Comparison of ENCODE assay signal across 10 cellular contexts in genomic region chr17:82531431-82531881, GRCh38. TPM values are rescaled to one million over a fixed set of nuclear protein-coding genes. Genes with fewer than 3 reads are reported as not detected.
DNase-seq lines count a peak whose midpoint lies in the region; ATAC-seq and TF ChIP-seq lines count a peak whose summit lies in the region.
"Had no signal": no experiment of that assay in that cellular context is flagged by ENCODE, and none has a peak within 500 bp of the region (broad histone marks: within the 10 kb centered on the region; RNA-seq: fewer than 3 reads in every experiment).

No MANE protein-coding gene starts in this region.

- H3K27ac ChIP-seq in osteoblast (ENCODE audit: low read depth, low read length), result peak overlapping the region; percentile 77

- H3K4me2 ChIP-seq in osteoblast (ENCODE audit: insufficient read depth, low read length), result peak overlapping the region; percentile 72

- TF ChIP-seq CTCF in osteoblast (IDR thresholded peaks at IDR 0.05; ENCODE audit: extremely low read depth, low read depth, low read length), result no peak

- H3K36me3 ChIP-seq in osteoblast (ENCODE audit: insufficient read depth, low read length), result no peaks in the 10 kb centered on the region

- H4K20me1 ChIP-seq in osteoblast (ENCODE audit: insufficient read depth, low read length), result peaks cover 55% of the 10 kb centered on the region

- DNase-seq in EH (ENCODE audit: low read depth) (peak; percentile 86), RKO (ENCODE audit: low spot score) (peak; percentile 82), dermis blood vessel endothelial cell (peak; percentile 83), osteoblast (ENCODE audit: insufficient read length, low spot score, missing footprints) (peak; percentile 71)
- DNase-seq: SIG-M5; stimulated activated CD4-positive, alpha-beta T cell treated with anti-CD3 and anti-CD28 coated beads, Interleukin-4, amount 100 ng/mL, for 24 hours had no signal

- H3K79me2 ChIP-seq in osteoblast (ENCODE audit: insufficient read depth, low read length), result peaks cover 96% of the 10 kb centered on the region

- ATAC-seq in GM19467 (IDR thresholded peaks at IDR 0.05; ENCODE audit: unreplicated experiment) (no peak), HG03108 (IDR thresholded peaks at IDR 0.05; ENCODE audit: unreplicated experiment) (no peak), HG02588 (IDR thresholded peaks at IDR 0.05; ENCODE audit: unreplicated experiment) (no peak), HG02759 (IDR thresholded peaks at IDR 0.05; ENCODE audit: unreplicated experiment) (no peak)

- H2AFZ ChIP-seq in osteoblast (ENCODE audit: low read length), result no peak overlapping the region

- H3K27me3 ChIP-seq in osteoblast (ENCODE audit: insufficient read depth, low read length), result no peaks in the 10 kb centered on the region

- peak overlapping the region; percentile 4 for H3K4me3 ChIP-seq in osteoblast (ENCODE audit: insufficient read depth, low read length)

- H3K4me1 ChIP-seq in osteoblast (ENCODE audit: insufficient read depth, low read length), result peaks cover 34% of the 10 kb centered on the region

- H3K9me3 ChIP-seq in osteoblast (ENCODE audit: low read depth, low read length), result no peaks in the 10 kb centered on the region

RNA-seq across cellular contexts. Expression of gene FOXK2, which starts 11.9 kb away (rescaled TPM):
- total RNA-seq in dermis blood vessel endothelial cell (35.1 and 38.2 TPM in 2 replicates), osteoblast (26.8 and 29.3 TPM in 2 replicates)
